ENCODE assay signal across 16 cellular contexts in the genomic region with DNA sequence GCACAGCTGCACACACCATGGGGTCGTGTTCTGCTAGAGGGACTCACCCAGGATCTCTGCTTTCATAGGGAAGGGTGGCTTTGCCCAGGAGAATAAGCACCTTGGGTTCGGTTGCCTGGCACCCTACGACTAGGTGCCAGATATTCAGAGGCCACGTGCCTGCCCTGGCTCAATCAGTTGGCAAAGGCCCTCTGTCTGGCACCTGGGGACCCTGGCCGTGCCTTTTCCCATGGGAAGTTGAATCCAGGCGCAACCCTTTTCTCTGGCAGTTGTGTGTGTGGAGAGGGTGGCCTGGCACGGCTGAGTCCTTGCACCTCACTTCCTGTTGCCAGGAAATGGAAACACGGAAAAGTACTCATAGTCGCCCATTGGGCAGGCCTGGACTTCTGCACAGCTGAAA. TPM values are rescaled to one million over a fixed set of nuclear protein-coding genes. Genes with fewer than 3 reads are reported as not detected.
A peak's percentile ranks its signal among the peaks of the same experiment; 100 is the strongest.
DNase-seq lines count a peak whose midpoint lies in the region; ATAC-seq and TF ChIP-seq lines count a peak whose summit lies in the region.
"Had no signal": no experiment of that assay in that cellular context is flagged by ENCODE, and none has a peak within 500 bp of the region (broad histone marks: within the 10 kb centered on the region; RNA-seq: fewer than 3 reads in every experiment).

No MANE protein-coding gene starts in this region.

- TF ChIP-seq CTCF in right lobe of liver (IDR thresholded peaks at IDR 0.05) = no peak

- DNase-seq in NCI-H1092 (lab: John Stamatoyannopoulos, UW) (peak; percentile 16), NCI-H69 (lab: John Stamatoyannopoulos, UW) (peak; percentile 29), neuronal stem cell (ENCODE audit: low spot score) (no peak), ureter (ENCODE audit: low spot score) (no peak), right lobe of liver (no peak), KBM-7 (no peak)
- DNase-seq: C1 segment of cervical spinal cord; Calu3; CD4-positive, alpha-beta memory T cell; COR-L47; DMS53; DMS79 treated with DMSO at 0.1 percent for 48 hours; GF-D8; HFFc6 had no signal

- H3K4me1 ChIP-seq in neuronal stem cell (ENCODE audit: control insufficient read depth in 2 of 2, insufficient read depth in 1 of 2, low read depth in 1 of 2, low read length in 2 of 2) (peaks cover 0 to 3% of the 10 kb centered on the region in 2 donors), right lobe of liver (no peaks in the 10 kb centered on the region)
- H3K4me1 ChIP-seq: HAP-1 had no signal

- H2BK5ac ChIP-seq in neuronal stem cell (ENCODE audit: low read length) = no peak overlapping the region

- H3K14ac ChIP-seq in neuronal stem cell (ENCODE audit: low read length) = peak overlapping the region; percentile 32

- H3K9ac ChIP-seq in neuronal stem cell (ENCODE audit: low read depth, low read length, poor library complexity) = no peak overlapping the region

- no peak overlapping the region for H2AK5ac ChIP-seq in neuronal stem cell (ENCODE audit: low read depth, low read length)

- no peak overlapping the region for H3K4me3 ChIP-seq in neuronal stem cell (ENCODE audit: low read length in 2 of 2)
- H3K4me3 ChIP-seq in right lobe of liver = no peak overlapping the region
- H3K4me3 ChIP-seq: GM23338, HAP-1 had no signal

- intact Hi-C loops in right lobe of liver (cut with DNase I) = no loop called here

- H3K9me3 ChIP-seq in neuronal stem cell (replicated peaks in 1 of 2; ENCODE audit: control insufficient read depth in 2 of 2, insufficient read depth in 1 of 2, low read depth in 1 of 2, low read length in 2 of 2) (no peaks in the 10 kb centered on the region), right lobe of liver (no peaks in the 10 kb centered on the region)
- H3K9me3 ChIP-seq: HAP-1 had no signal

- H4K91ac ChIP-seq in neuronal stem cell (ENCODE audit: low read depth, low read length, poor library complexity) = no peak overlapping the region

- no peak overlapping the region for H3K4me2 ChIP-seq in neuronal stem cell (ENCODE audit: insufficient read depth, low read length, poor library complexity, severe bottlenecking)
- H3K4me2 ChIP-seq: GM23338 had no signal

- H3K27me3 ChIP-seq in neuronal stem cell (ENCODE audit: control insufficient read depth in 3 of 3, insufficient read depth in 3 of 3, low read depth in 1 of 3, low read length in 3 of 3) (no peaks in the 10 kb centered on the region), right lobe of liver (no peaks in the 10 kb centered on the region)

- H2BK15ac ChIP-seq in neuronal stem cell (ENCODE audit: low read length) = no peak overlapping the region

- no peak overlapping the region for H2AFZ ChIP-seq in neuronal stem cell (ENCODE audit: low read length)
- H2AFZ ChIP-seq: GM23338 had no signal

- H2BK120ac ChIP-seq in neuronal stem cell (ENCODE audit: low read depth, low read length) = peak overlapping the region; percentile 42

- H3K27ac ChIP-seq in neuronal stem cell (replicated peaks; ENCODE audit: low read length) (no peak overlapping the region), right lobe of liver (no peak overlapping the region)

- in situ Hi-C loops in KBM-7 (cut with MboI; ENCODE audit: low pct_unique_long_range_greater_than_20kb, low sequenced_read_pairs) = no loop called here

- H4K8ac ChIP-seq in neuronal stem cell (ENCODE audit: low read depth, low read length) = no peak overlapping the region

- H3K36me3 ChIP-seq in neuronal stem cell (replicated peaks in 1 of 2; ENCODE audit: control insufficient read depth in 2 of 2, insufficient read depth in 2 of 2, low read length in 2 of 2) (no peaks in the 10 kb centered on the region), right lobe of liver (no peaks in the 10 kb centered on the region)
- H3K36me3 ChIP-seq: HAP-1 had no signal

- WGBS in neuronal stem cell (ENCODE audit: extremely low coverage in 2 of 2, insufficient read length in 2 of 2, insufficient replicate concordance in 1 of 2), 2 donors = no CpG with 5 or more reads among the region's 9 CpGs
- WGBS in right lobe of liver (ENCODE audit: insufficient coverage, low coverage, low lambda C conversion rate, missing lambda C conversion rate) = 90% methylated on average over 7 of the region's 9 CpGs

- ATAC-seq in right lobe of liver = no peak
- ATAC-seq: GM23338 had no signal

- no peak overlapping the region for H3K23ac ChIP-seq in neuronal stem cell (ENCODE audit: low read depth, low read length, poor library complexity)

- peak overlapping the region; percentile 54 for H3K18ac ChIP-seq in neuronal stem cell (ENCODE audit: low read length)

- H3K79me1 ChIP-seq in neuronal stem cell (ENCODE audit: low read depth, low read length) = no peaks in the 10 kb centered on the region

- H2BK12ac ChIP-seq in neuronal stem cell (ENCODE audit: low read length) = no peak overlapping the region

- TF ChIP-seq POLR2A in right lobe of liver (IDR thresholded peaks at IDR 0.05) = no peak

- no peak overlapping the region for H3K4ac ChIP-seq in neuronal stem cell (ENCODE audit: low read length)

RNA-seq across cellular contexts. Expression of a gene that starts 10.2 kb away (rescaled TPM):
- polyA plus RNA-seq in neuronal stem cell (2013, experiment 1 of 2) = 0.56 TPM
- 0.66 TPM for polyA plus RNA-seq in neuronal stem cell (2013, experiment 2 of 2)
- total RNA-seq in ureter (48.9 TPM), right lobe of liver (100 to 1,000 TPM in 1 of 6 experiments, 10 to 100 TPM in 5; 38.5 to 121 (median 61.9) TPM)

Comparison
In these comparisons a context has a peak if more than half of its experiments do, and no peak if none do; other contexts are left out.
1. DNase-seq: peak in NCI-H1092 (single experiment) and NCI-H69 (single experiment); none in neuronal stem cell (single experiment), ureter (single experiment), right lobe of liver (0 of 3) and KBM-7 (single experiment).